27 cellular contexts compared by ENCODE assay signal in genomic region chr11:73872746-73873412, GRCh38. TPM values are rescaled to one million over a fixed set of nuclear protein-coding genes. Genes with fewer than 3 reads are reported as not detected.
A peak's percentile ranks its signal among the peaks of the same experiment; 100 is the strongest.
DNase-seq lines count a peak whose midpoint lies in the region; ATAC-seq and TF ChIP-seq lines count a peak whose summit lies in the region.
"Had no signal": no experiment of that assay in that cellular context is flagged by ENCODE, and none has a peak within 500 bp of the region (broad histone marks: within the 10 kb centered on the region; RNA-seq: fewer than 3 reads in every experiment).

No MANE protein-coding gene starts in this region.

- H3K36me3 Mint-ChIP-seq in CD4-positive, CD25-positive, alpha-beta regulatory T cell, result peaks cover 8% of the 10 kb centered on the region
- peaks cover 66% of the 10 kb centered on the region for H3K36me3 Mint-ChIP-seq in CD8-positive, alpha-beta T cell
- H3K36me3 Mint-ChIP-seq in central memory CD8-positive, alpha-beta T cell (ENCODE audit: insufficient read depth), result peaks cover 38% of the 10 kb centered on the region

- peak overlapping the region in 2 of 4 donors; percentile 24 to 53 for H3K4me3 Mint-ChIP-seq in CD4-positive, CD25-positive, alpha-beta regulatory T cell
- no peak overlapping the region for H3K4me3 Mint-ChIP-seq in CD8-positive, alpha-beta T cell
- H3K4me3 Mint-ChIP-seq in central memory CD8-positive, alpha-beta T cell, result no peak overlapping the region
- H3K4me3 Mint-ChIP-seq: activated naive CD4-positive, alpha-beta T cell treated with anti-CD3 and anti-CD28 coated beads for 36 hours; activated T-helper 1 cell treated with anti-CD3 and anti-CD28 coated beads, Interleukin-12 subunit alpha, Interleukin-12 subunit beta, Interleukin-2, Interleukin-4 antibody, amounts not matched to agents 30 ng/mL and 10 ng/mL and 1 ng/mL, durations not matched to agents 14 hours and 24 hours and 36 hours; mesothelial cell of epicardium had no signal

- H3K9me3 Mint-ChIP-seq in CD4-positive, CD25-positive, alpha-beta regulatory T cell, result no peaks in the 10 kb centered on the region
- H3K9me3 Mint-ChIP-seq in CD8-positive, alpha-beta T cell, result no peaks in the 10 kb centered on the region
- H3K9me3 Mint-ChIP-seq in central memory CD8-positive, alpha-beta T cell, result no peaks in the 10 kb centered on the region
- H3K9me3 Mint-ChIP-seq: activated naive CD4-positive, alpha-beta T cell treated with anti-CD3 and anti-CD28 coated beads for 36 hours; activated T-helper 1 cell treated with anti-CD3 and anti-CD28 coated beads, Interleukin-12 subunit alpha, Interleukin-12 subunit beta, Interleukin-2, Interleukin-4 antibody, amounts not matched to agents 30 ng/mL and 10 ng/mL and 1 ng/mL, durations not matched to agents 14 hours and 24 hours and 36 hours; mesothelial cell of epicardium; natural killer cell treated with Interleukin-12 subunit alpha and Interleukin-12 subunit beta and Interleukin-15 and Interleukin-18, amount 100 ng/mL, for 72 hours had no signal

- H4K12ac ChIP-seq in trophoblast cell (ENCODE audit: low read depth, low read length), result no peak overlapping the region

- intact Hi-C loops in CD8-positive, alpha-beta T cell (cut with DNase I, micrococcal nuclease), result loop anchor here in 1 of 2 experiments (10.0 kb wide), 2 partner anchors 1058 to 1948 kb away; partner anchors contain the start of genes ATG16L2, RNF121 and XNDC1N

- no peak overlapping the region for H3K4me2 ChIP-seq in trophoblast cell (ENCODE audit: low read length)

- no peak for TF ChIP-seq CTCF in CD8-positive, alpha-beta T cell (IDR thresholded peaks at IDR 0.05)

- H3K4me1 ChIP-seq in CD4-positive, CD25-positive, alpha-beta regulatory T cell (ENCODE audit: control insufficient read depth, insufficient read depth, low read length, poor library complexity, severe bottlenecking), result peaks cover 27% of the 10 kb centered on the region
- H3K4me1 ChIP-seq in CD8-positive, alpha-beta T cell (ENCODE audit: insufficient read depth, low read length), result peaks cover 21% of the 10 kb centered on the region
- peaks cover 2 to 6% of the 10 kb centered on the region in 2 experiments for H3K4me1 ChIP-seq in trophoblast cell (ENCODE audit: control insufficient read depth in 1 of 2, insufficient read depth in 2 of 2, low read length in 2 of 2)

- H2BK12ac ChIP-seq in trophoblast cell (ENCODE audit: low read length), result no peak overlapping the region

- CTCF ChIA-PET in CD8-positive, alpha-beta T cell (lab: Charles Lee), result no interaction called here

- POLR2A ChIA-PET in CD8-positive, alpha-beta T cell (lab: Charles Lee), result no interaction called here

- no peaks in the 10 kb centered on the region for H3K27me3 Mint-ChIP-seq in CD4-positive, CD25-positive, alpha-beta regulatory T cell
- no peaks in the 10 kb centered on the region for H3K27me3 Mint-ChIP-seq in CD8-positive, alpha-beta T cell (ENCODE audit: low read depth)
- no peaks in the 10 kb centered on the region for H3K27me3 Mint-ChIP-seq in central memory CD8-positive, alpha-beta T cell
- H3K27me3 Mint-ChIP-seq: natural killer cell treated with Interleukin-12 subunit alpha and Interleukin-12 subunit beta and Interleukin-15 and Interleukin-18, amount 100 ng/mL, for 72 hours had no signal

- no peak overlapping the region for H3K27ac ChIP-seq in CD4-positive, CD25-positive, alpha-beta regulatory T cell (ENCODE audit: insufficient read depth, low read length, poor library complexity, severe bottlenecking)
- no peak overlapping the region for H3K27ac ChIP-seq in CD8-positive, alpha-beta T cell (ENCODE audit: low read depth, low read length)
- H3K27ac ChIP-seq in trophoblast cell (ENCODE audit: low read depth, low read length), result no peak overlapping the region
- H3K27ac ChIP-seq: tibial artery, VCaP had no signal

- no peak overlapping the region for H3K9ac ChIP-seq in trophoblast cell (ENCODE audit: low read length)

- H3K27ac Mint-ChIP-seq in CD4-positive, CD25-positive, alpha-beta regulatory T cell, result peak overlapping the region in 2 of 3 donors; percentile 43 to 65
- H3K27ac Mint-ChIP-seq in CD8-positive, alpha-beta T cell, result peak overlapping the region; percentile 32
- H3K27ac Mint-ChIP-seq in central memory CD8-positive, alpha-beta T cell (ENCODE audit: low read depth), result peak overlapping the region; percentile 41
- H3K27ac Mint-ChIP-seq: activated T-helper 1 cell treated with anti-CD3 and anti-CD28 coated beads, Interleukin-12 subunit alpha, Interleukin-12 subunit beta, Interleukin-2, Interleukin-4 antibody, amounts not matched to agents 30 ng/mL and 10 ng/mL and 1 ng/mL, durations not matched to agents 14 hours and 24 hours and 36 hours; mesothelial cell of epicardium had no signal

- H3K23ac ChIP-seq in trophoblast cell (ENCODE audit: low read length), result no peak overlapping the region

- peaks cover 10% of the 10 kb centered on the region for H3K79me1 ChIP-seq in trophoblast cell (ENCODE audit: low read length)

- H3K4ac ChIP-seq in trophoblast cell (ENCODE audit: low read depth, low read length), result no peak overlapping the region

- WGBS in trophoblast cell (ENCODE audit: extremely low coverage, insufficient coverage, insufficient read length), result no CpG with 5 or more reads among the region's 9 CpGs

- no peak overlapping the region for H3K14ac ChIP-seq in trophoblast cell (ENCODE audit: low read length)

- no peak for DNase-seq in CD4-positive, CD25-positive, alpha-beta regulatory T cell
- no peak for DNase-seq in CD8-positive, alpha-beta T cell
- DNase-seq in central memory CD8-positive, alpha-beta T cell (ENCODE audit: low spot score in 2 of 2), result no peak
- DNase-seq in trophoblast cell (no peak), DMS79 (lab: John Stamatoyannopoulos, UW) (no peak), NCI-H2107 (lab: John Stamatoyannopoulos, UW) (no peak)
- DNase-seq: activated CD4-positive, alpha-beta T cell treated with anti-CD3 and anti-CD28 coated beads for 4 hours; activated naive CD4-positive, alpha-beta T cell treated with anti-CD3 and anti-CD28 coated beads for 36 hours; amygdala; DMS79 treated with DMSO at 0.1 percent for 48 hours; foreskin melanocyte; GDM1; kidney glomerular epithelial cell; MV-4-11; NCI-H1436 treated with DMSO at 0.1 percent for 48 hours; NCI-H2081 treated with DMSO at 0.1 percent for 48 hours; NCI-H226; NCI-H526 treated with DMSO at 0.1 percent for 48 hours; SHP77; stimulated activated CD4-positive, alpha-beta T cell treated with anti-CD3 and anti-CD28 coated beads, Interleukin-1b, Interleukin-23, amount 100 ng/mL, for 48 hours; tibial artery had no signal

- H3K18ac ChIP-seq in trophoblast cell (ENCODE audit: low read length), result peak overlapping the region; percentile 48

- H2AK5ac ChIP-seq in trophoblast cell (ENCODE audit: low read length), result no peak overlapping the region

- H3K4me3 ChIP-seq in CD4-positive, CD25-positive, alpha-beta regulatory T cell (ENCODE audit: low read depth, low read length), result no peak overlapping the region
- H3K4me3 ChIP-seq in CD8-positive, alpha-beta T cell (ENCODE audit: low read depth, low read length), result no peak overlapping the region
- no peak overlapping the region for H3K4me3 ChIP-seq in trophoblast cell (ENCODE audit: low read depth, low read length)
- H3K4me3 ChIP-seq: tibial artery had no signal

- H3K4me1 Mint-ChIP-seq in CD4-positive, CD25-positive, alpha-beta regulatory T cell, result peaks cover 13 to 41% (median 35%) of the 10 kb centered on the region in 4 donors
- H3K4me1 Mint-ChIP-seq in CD8-positive, alpha-beta T cell (ENCODE audit: low read depth), result peaks cover 38% of the 10 kb centered on the region
- H3K4me1 Mint-ChIP-seq in central memory CD8-positive, alpha-beta T cell, result peaks cover 32% of the 10 kb centered on the region

- no peak overlapping the region for H4K91ac ChIP-seq in trophoblast cell (ENCODE audit: low read depth, low read length)

- no peak overlapping the region for H2BK5ac ChIP-seq in trophoblast cell (ENCODE audit: low read depth, low read length, poor library complexity)

- H2BK120ac ChIP-seq in trophoblast cell (ENCODE audit: insufficient read depth, low read length, poor library complexity), result no peak overlapping the region

- no peaks in the 10 kb centered on the region for H3K27me3 ChIP-seq in CD4-positive, CD25-positive, alpha-beta regulatory T cell (ENCODE audit: control insufficient read depth, insufficient read depth, low read length)
- no peaks in the 10 kb centered on the region for H3K27me3 ChIP-seq in CD8-positive, alpha-beta T cell (ENCODE audit: insufficient read depth, low read length)
- no peaks in the 10 kb centered on the region for H3K27me3 ChIP-seq in trophoblast cell (ENCODE audit: insufficient read depth, low read length)
- H3K27me3 ChIP-seq: tibial artery had no signal

- no peaks in the 10 kb centered on the region for H3K9me3 ChIP-seq in CD4-positive, CD25-positive, alpha-beta regulatory T cell (ENCODE audit: control insufficient read depth in 2 of 2, low read length in 2 of 2)
- no peaks in the 10 kb centered on the region for H3K9me3 ChIP-seq in CD8-positive, alpha-beta T cell (ENCODE audit: low read length)
- H3K9me3 ChIP-seq in trophoblast cell (ENCODE audit: insufficient read depth, low read depth, low read length), result no peaks in the 10 kb centered on the region
- H3K9me3 ChIP-seq: tibial artery had no signal

- H3K79me2 ChIP-seq in trophoblast cell (ENCODE audit: control insufficient read depth, insufficient read depth, low read length, poor library complexity), result peaks cover 7% of the 10 kb centered on the region

- no peak for ATAC-seq in CD4-positive, CD25-positive, alpha-beta regulatory T cell (ENCODE audit: low read depth in 2 of 2)
- ATAC-seq in CD8-positive, alpha-beta T cell, result no peak
- no peak for ATAC-seq in central memory CD8-positive, alpha-beta T cell (replicated peaks; ENCODE audit: extremely low read depth, poor library complexity, severe bottlenecking)
- no peak for ATAC-seq in HG03196 (IDR thresholded peaks at IDR 0.05; ENCODE audit: unreplicated experiment)
- ATAC-seq: natural killer cell treated with Interleukin-12 subunit alpha and Interleukin-12 subunit beta and Interleukin-15 and Interleukin-18, amount 100 ng/mL, for 72 hours; Panc1 had no signal

- no peak overlapping the region for H4K8ac ChIP-seq in trophoblast cell (ENCODE audit: low read depth, low read length)

- no peak overlapping the region for H2AFZ ChIP-seq in trophoblast cell (ENCODE audit: insufficient read depth, low read length, poor library complexity)

- peaks cover 36% of the 10 kb centered on the region for H3K36me3 ChIP-seq in CD4-positive, CD25-positive, alpha-beta regulatory T cell (ENCODE audit: control insufficient read depth, insufficient read depth, low read length)
- H3K36me3 ChIP-seq in CD8-positive, alpha-beta T cell (ENCODE audit: insufficient read depth, low read length), result peaks cover 9% of the 10 kb centered on the region
- peaks cover 15% of the 10 kb centered on the region in 2 experiments for H3K36me3 ChIP-seq in trophoblast cell (ENCODE audit: control insufficient read depth in 1 of 2, insufficient read depth in 2 of 2, low read length in 2 of 2)

RNA-seq across cellular contexts. Expression of gene COA4, which starts 3.8 kb away (rescaled TPM):
- total RNA-seq in CD4-positive, CD25-positive, alpha-beta regulatory T cell, result 30.5 TPM
- polyA plus RNA-seq in CD4-positive, CD25-positive, alpha-beta regulatory T cell, result 10 to 100 TPM; 54.4 to 79.7 (median 69.4) TPM
- total RNA-seq in CD8-positive, alpha-beta T cell, result 10 to 100 TPM; 22.0 to 25.1 TPM
- polyA plus RNA-seq in trophoblast cell (2013), result 95.9 TPM in 2 replicates

RNA-seq across cellular contexts. Expression of gene PAAF1, which starts 3.9 kb away (rescaled TPM):
- 13.7 TPM for total RNA-seq in CD4-positive, CD25-positive, alpha-beta regulatory T cell
- polyA plus RNA-seq in CD4-positive, CD25-positive, alpha-beta regulatory T cell, result 10 to 100 TPM; 25.4 to 28.2 (median 27.0) TPM
- 1 to 10 TPM; 6.2 to 6.4 TPM for total RNA-seq in CD8-positive, alpha-beta T cell
- 16.8 and 18.9 TPM in 2 replicates for polyA plus RNA-seq in trophoblast cell (2013)
